In the genomic region with DNA sequence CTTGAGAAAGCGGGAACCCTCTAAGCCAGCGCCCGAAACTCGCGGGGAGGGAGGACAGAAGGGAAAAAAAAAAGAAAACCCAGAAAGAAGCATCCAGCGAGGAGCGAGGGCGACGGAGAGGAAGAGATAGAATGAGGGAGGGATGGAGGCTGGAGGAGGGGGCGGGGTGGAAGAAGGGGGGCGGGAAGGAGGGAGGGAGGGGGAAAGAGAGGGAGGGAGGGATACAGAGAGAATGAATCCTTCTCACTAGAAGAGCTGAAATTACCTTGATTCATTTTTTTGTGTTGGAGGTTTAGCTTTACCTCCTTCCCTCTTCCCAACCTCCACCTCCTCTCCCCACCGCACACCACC, we compare ENCODE assay signal across 9 cellular contexts. TPM values are rescaled to one million over a fixed set of nuclear protein-coding genes. Genes with fewer than 3 reads are reported as not detected.
DNase-seq lines count a peak whose midpoint lies in the region; ATAC-seq and TF ChIP-seq lines count a peak whose summit lies in the region.
"Had no signal": no experiment of that assay in that cellular context is flagged by ENCODE, and none has a peak within 500 bp of the region (broad histone marks: within the 10 kb centered on the region; RNA-seq: fewer than 3 reads in every experiment).

No MANE protein-coding gene starts in this region.

- H3K9me3 ChIP-seq in PC-9 (ENCODE audit: insufficient read depth, low read depth), result no peaks in the 10 kb centered on the region
- no peaks in the 10 kb centered on the region for H3K9me3 ChIP-seq in fibroblast of lung (ENCODE audit: control insufficient read depth, insufficient read depth, low read depth, low read length)

- peak overlapping the region; percentile 84 for H3K4me3 Mint-ChIP-seq in progenitor cell of endocrine pancreas (ENCODE audit: low read depth)

- H3K9me3 Mint-ChIP-seq in progenitor cell of endocrine pancreas (ENCODE audit: low read depth), result no peaks in the 10 kb centered on the region

- H3K27ac ChIP-seq in PC-9, result no peak overlapping the region
- H3K27ac ChIP-seq in fibroblast of lung (ENCODE audit: insufficient read depth, low read length), result no peak overlapping the region

- peak overlapping the region; percentile 36 for H3K9ac ChIP-seq in fibroblast of lung (ENCODE audit: insufficient read depth, low read length)

- no peaks in the 10 kb centered on the region for H3K36me3 ChIP-seq in BJ (ENCODE audit: control insufficient read depth, insufficient read depth, low read length)
- H3K36me3 ChIP-seq in PC-9 (ENCODE audit: low read depth), result no peaks in the 10 kb centered on the region
- no peaks in the 10 kb centered on the region for H3K36me3 ChIP-seq in fibroblast of lung (ENCODE audit: control insufficient read depth, insufficient read depth, low read length)

- TF ChIP-seq CTCF in BJ (IDR thresholded peaks at IDR 0.05; ENCODE audit: insufficient read depth, low read depth, low read length) (no peak), PC-9 (conservative IDR thresholded peaks at IDR 0.05) (no peak), fibroblast of lung (conservative IDR thresholded peaks at IDR 0.05 in 1 of 2, IDR thresholded peaks at IDR 0.05 in 1 of 2; ENCODE audit: low read depth in 1 of 2, low read length in 2 of 2) (no peak), progenitor cell of endocrine pancreas (IDR thresholded peaks at IDR 0.05; ENCODE audit: unreplicated experiment) (no peak)

- peak overlapping the region; percentile 76 for H3K4me2 ChIP-seq in PC-9
- H3K4me2 ChIP-seq in fibroblast of lung (ENCODE audit: extremely low read depth, insufficient read depth, low read length), result peak overlapping the region; percentile 79

- no peaks in the 10 kb centered on the region for H3K79me2 ChIP-seq in PC-9 (ENCODE audit: low read depth)
- H3K79me2 ChIP-seq in fibroblast of lung (ENCODE audit: control insufficient read depth, insufficient read depth, low read length), result no peaks in the 10 kb centered on the region

- no peaks in the 10 kb centered on the region for H3K36me3 Mint-ChIP-seq in progenitor cell of endocrine pancreas (ENCODE audit: insufficient read depth)

- ATAC-seq in GM18502 (IDR thresholded peaks at IDR 0.05; ENCODE audit: poor library complexity, unreplicated experiment) (no peak), HG02642 (IDR thresholded peaks at IDR 0.05; ENCODE audit: poor library complexity, unreplicated experiment) (no peak)

- H3K4me1 Mint-ChIP-seq in progenitor cell of endocrine pancreas (ENCODE audit: low read depth), result peaks cover 21% of the 10 kb centered on the region

- no peak for DNase-seq in BJ (ENCODE audit: low read depth)
- no peak for DNase-seq in PC-9
- no peak for DNase-seq in fibroblast of lung (ENCODE audit: low read depth in 2 of 2)
- no peak for DNase-seq in progenitor cell of endocrine pancreas (ENCODE audit: low spot score, unreplicated experiment)
- no peak for DNase-seq in NCI-H526 treated with DMSO at 0.1 percent for 48 hours (lab: John Stamatoyannopoulos, UW)
- DNase-seq in ureter (ENCODE audit: low spot score), result no peak

- no peaks in the 10 kb centered on the region for H3F3A ChIP-seq in PC-9 (ENCODE audit: insufficient read depth, low read depth)

- POLR2A ChIA-PET in BJ (lab: Charles Lee) (interaction anchor here (2.6 kb wide), 1 partner anchor 215 kb away, joined by 15 read pairs; no protein-coding TSS in a partner anchor), PC-9 (lab: Charles Lee; ENCODE audit: unreplicated experiment) (no interaction called here)

- H4K20me1 ChIP-seq in PC-9 (ENCODE audit: insufficient read depth) (no peaks in the 10 kb centered on the region), fibroblast of lung (ENCODE audit: control insufficient read depth, extremely low read depth, insufficient read depth, low read length) (no peaks in the 10 kb centered on the region)

- peaks cover 6% of the 10 kb centered on the region for H3K27me3 ChIP-seq in BJ (ENCODE audit: control insufficient read depth, insufficient read depth, low read length)
- H3K27me3 ChIP-seq in PC-9 (ENCODE audit: insufficient read depth, low read depth), result no peaks in the 10 kb centered on the region
- H3K27me3 ChIP-seq in fibroblast of lung (ENCODE audit: control insufficient read depth, insufficient read depth, low read length), result peaks cover 33% of the 10 kb centered on the region

- 0 out of 2 replicates have a peak, but pooled peaks cover 7% of the 10 kb centered on the region for H3K4me1 ChIP-seq in PC-9 (replicated peaks; ENCODE audit: insufficient read depth)
- H3K4me1 ChIP-seq in fibroblast of lung (ENCODE audit: control insufficient read depth, extremely low read depth, insufficient read depth, low read length), result peaks cover 2% of the 10 kb centered on the region

- no peak overlapping the region for H2AFZ ChIP-seq in PC-9
- H2AFZ ChIP-seq in fibroblast of lung (ENCODE audit: low read length), result no peak overlapping the region

- no peak overlapping the region for H3K27ac Mint-ChIP-seq in progenitor cell of endocrine pancreas

- no TSS peak for BruUV-seq in PC-9 (replicated peaks; lab: Mats Ljungman, UMichigan)

- CTCF ChIA-PET in BJ (lab: Yijun Ruan, JAX), result interaction anchor here (0.6 to 7.0 kb wide), 8 partner anchors 9 to 1615 kb away, joined by 3 to 75 read pairs (median 4); partner anchors contain the start of gene BDNF
- CTCF ChIA-PET in PC-9 (lab: Charles Lee), result interaction anchor here (0.6 to 0.7 kb wide), 3 partner anchors 160 to 989 kb away, joined by 3 to 17 read pairs (median 8); no protein-coding TSS in a partner anchor

- H3K9me2 ChIP-seq in PC-9 (ENCODE audit: insufficient read depth), result no peaks in the 10 kb centered on the region

- peaks cover 78% of the 10 kb centered on the region for H3K27me3 Mint-ChIP-seq in progenitor cell of endocrine pancreas

- intact Hi-C loops in PC-9 (cut with micrococcal nuclease; ENCODE audit: unreplicated experiment), result loop anchor here (5.0 kb wide), 1 partner anchor 48 kb away; no protein-coding TSS in a partner anchor

- H3K4me3 ChIP-seq in BJ (ENCODE audit: low read depth, low read length) (peak overlapping the region; percentile 76), PC-9 (peak overlapping the region; percentile 58; the same call in 1 of the 2 replicates), fibroblast of lung (replicated peaks in 1 of 4; ENCODE audit: control extremely low read depth in 1 of 4, insufficient read depth in 1 of 4, low read depth in 3 of 4, low read length in 4 of 4) (peak overlapping the region; percentile 48 to 71 (median 54))
- H3K4me3 ChIP-seq: K562 had no signal

RNA-seq across cellular contexts. Expression of gene BDNF, which starts 19.3 kb away (rescaled TPM):
- polyA plus RNA-seq in BJ (2011; rRNA removed) (47.4 and 62.6 TPM in 2 replicates), fibroblast of lung (11.2 and 15.0 TPM in 2 replicates)
- 40.8 and 46.9 TPM in 2 replicates for polyA minus RNA-seq in BJ (2011; rRNA and poly(A)+ RNA removed)
- total RNA-seq in PC-9 (2021) (5.4 TPM in 2 replicates), fibroblast of lung (6.4 and 16.7 TPM in 2 replicates), progenitor cell of endocrine pancreas (2.7 and 3.5 TPM in 2 replicates), ureter (6.0 TPM)
- polyA plus RNA-seq in fibroblast of lung (2012), result 8.6 and 12.0 TPM in 2 replicates
- polyA minus RNA-seq in fibroblast of lung (ENCODE audit: low replicate concordance), result 0.35 and 3.7 TPM in 2 replicates
- polyA plus RNA-seq: K562 had no signal
